8 cellular contexts compared by ENCODE assay signal in genomic region chr19:37719927-37720265, GRCh38. TPM values are rescaled to one million over a fixed set of nuclear protein-coding genes. Genes with fewer than 3 reads are reported as not detected.
DNase-seq lines count a peak whose midpoint lies in the region; ATAC-seq and TF ChIP-seq lines count a peak whose summit lies in the region.

No MANE protein-coding gene starts in this region.

- ATAC-seq in CD4-positive, CD25-positive, alpha-beta regulatory T cell (ENCODE audit: low read depth in 2 of 2): no peak
- ATAC-seq in GM18873 (IDR thresholded peaks at IDR 0.05; ENCODE audit: low FRiP score, unreplicated experiment) (no peak), GM19397 (IDR thresholded peaks at IDR 0.05; ENCODE audit: unreplicated experiment) (no peak)

- peaks cover 0 to 6% (median 1%) of the 10 kb centered on the region in 7 donors for H3K9me3 Mint-ChIP-seq in CD4-positive, CD25-positive, alpha-beta regulatory T cell
- no peaks in the 10 kb centered on the region for H3K9me3 Mint-ChIP-seq in osteocyte (ENCODE audit: unreplicated experiment)

- DNase-seq in CD4-positive, CD25-positive, alpha-beta regulatory T cell: no peak
- DNase-seq in NT2/D1 (ENCODE audit: low read depth, low spot score) (no peak), osteocyte (ENCODE audit: extremely low spot score, unreplicated experiment) (no peak)
- DNase-seq in activated effector memory CD4-positive, alpha-beta T cell treated with Interleukin-2 at 50 U/mL for 16 hours: no peak
- DNase-seq in central memory CD4-positive, alpha-beta T cell: no peak

- no peaks in the 10 kb centered on the region for H3K27me3 ChIP-seq in CD4-positive, CD25-positive, alpha-beta regulatory T cell (ENCODE audit: control insufficient read depth, insufficient read depth, low read length)
- H3K27me3 ChIP-seq in NT2/D1 (ENCODE audit: insufficient read depth, insufficient read length) (no peaks in the 10 kb centered on the region), endocrine pancreas (ENCODE audit: control insufficient read depth, insufficient read depth, low read length) (no peaks in the 10 kb centered on the region)

- H3K27me3 Mint-ChIP-seq in CD4-positive, CD25-positive, alpha-beta regulatory T cell: no peaks in the 10 kb centered on the region
- H3K27me3 Mint-ChIP-seq in osteocyte (ENCODE audit: unreplicated experiment): no peaks in the 10 kb centered on the region

- peaks cover 8 to 29% (median 15%) of the 10 kb centered on the region in 4 donors for H3K4me1 Mint-ChIP-seq in CD4-positive, CD25-positive, alpha-beta regulatory T cell
- peaks cover 13% of the 10 kb centered on the region for H3K4me1 Mint-ChIP-seq in osteocyte (ENCODE audit: unreplicated experiment)

- H3K9ac ChIP-seq in NT2/D1 (ENCODE audit: insufficient read length, low read depth) (no peak overlapping the region), endocrine pancreas (ENCODE audit: control insufficient read depth, insufficient read depth, low read length) (no peak overlapping the region)

- H3K27ac Mint-ChIP-seq in CD4-positive, CD25-positive, alpha-beta regulatory T cell: peak overlapping the region; percentile 88 to 98 (median 89)
- peak overlapping the region; percentile 78 for H3K27ac Mint-ChIP-seq in osteocyte (ENCODE audit: unreplicated experiment)

- H3K9me3 ChIP-seq in CD4-positive, CD25-positive, alpha-beta regulatory T cell (ENCODE audit: control insufficient read depth in 2 of 2, low read length in 2 of 2): peaks cover 0 to 4% of the 10 kb centered on the region in 2 experiments
- no peaks in the 10 kb centered on the region for H3K9me3 ChIP-seq in NT2/D1 (ENCODE audit: insufficient read depth, low read length)
- no peaks in the 10 kb centered on the region for H3K9me3 ChIP-seq in endocrine pancreas (ENCODE audit: control insufficient read depth, low read length)

- H3K4me3 Mint-ChIP-seq in CD4-positive, CD25-positive, alpha-beta regulatory T cell: peak overlapping the region; percentile 88 to 94 (median 90)
- H3K4me3 Mint-ChIP-seq in osteocyte (ENCODE audit: unreplicated experiment): peak overlapping the region; percentile 86

- peaks cover 13% of the 10 kb centered on the region for H3K36me3 Mint-ChIP-seq in CD4-positive, CD25-positive, alpha-beta regulatory T cell
- H3K36me3 Mint-ChIP-seq in osteocyte (ENCODE audit: unreplicated experiment): peaks cover 12% of the 10 kb centered on the region

- peak overlapping the region; percentile 60 for H3K27ac ChIP-seq in CD4-positive, CD25-positive, alpha-beta regulatory T cell (ENCODE audit: insufficient read depth, low read length, poor library complexity, severe bottlenecking)

- peak overlapping the region; percentile 59 for H3K4me3 ChIP-seq in CD4-positive, CD25-positive, alpha-beta regulatory T cell (ENCODE audit: low read depth, low read length)
- H3K4me3 ChIP-seq in NT2/D1 (ENCODE audit: insufficient read length, low read depth) (peak overlapping the region; percentile 87), endocrine pancreas (ENCODE audit: control insufficient read depth, insufficient read depth, low read length) (peak overlapping the region; percentile 98)

- no peaks in the 10 kb centered on the region for H3K36me3 ChIP-seq in CD4-positive, CD25-positive, alpha-beta regulatory T cell (ENCODE audit: control insufficient read depth, insufficient read depth, low read length)
- H3K36me3 ChIP-seq in NT2/D1 (ENCODE audit: insufficient read depth, insufficient read length, low read length) (peaks cover under 1% of the 10 kb centered on the region), endocrine pancreas (ENCODE audit: control insufficient read depth, insufficient read depth, low read length) (no peaks in the 10 kb centered on the region)

- peaks cover 12% of the 10 kb centered on the region for H3K4me1 ChIP-seq in CD4-positive, CD25-positive, alpha-beta regulatory T cell (ENCODE audit: control insufficient read depth, insufficient read depth, low read length, poor library complexity, severe bottlenecking)
- H3K4me1 ChIP-seq in NT2/D1 (ENCODE audit: insufficient read depth, insufficient read length) (no peaks in the 10 kb centered on the region), endocrine pancreas (ENCODE audit: control insufficient read depth, insufficient read depth, low read length) (peaks cover 3% of the 10 kb centered on the region)

- TF ChIP-seq CTCF in osteocyte (IDR thresholded peaks at IDR 0.05): peak; percentile 14

RNA-seq across cellular contexts. Expression of gene ZNF607, which starts 0.3 kb away (rescaled TPM):
- total RNA-seq in CD4-positive, CD25-positive, alpha-beta regulatory T cell: 5.5 TPM
- polyA plus RNA-seq in CD4-positive, CD25-positive, alpha-beta regulatory T cell: 1 to 10 TPM; 2.2 to 7.7 (median 4.3) TPM
- 6.9 and 8.6 TPM in 2 replicates for total RNA-seq in osteocyte

RNA-seq across cellular contexts. Expression of gene ZNF573, which starts 59.5 kb away (rescaled TPM):
- total RNA-seq in CD4-positive, CD25-positive, alpha-beta regulatory T cell: 6.0 TPM
- 10 to 100 TPM in 1 of 4 donors, 1 to 10 TPM in 3; 4.6 to 15.0 (median 8.1) TPM for polyA plus RNA-seq in CD4-positive, CD25-positive, alpha-beta regulatory T cell
- 12.7 and 13.3 TPM in 2 replicates for total RNA-seq in osteocyte
